9 cellular contexts compared by ENCODE assay signal in the genomic region with DNA sequence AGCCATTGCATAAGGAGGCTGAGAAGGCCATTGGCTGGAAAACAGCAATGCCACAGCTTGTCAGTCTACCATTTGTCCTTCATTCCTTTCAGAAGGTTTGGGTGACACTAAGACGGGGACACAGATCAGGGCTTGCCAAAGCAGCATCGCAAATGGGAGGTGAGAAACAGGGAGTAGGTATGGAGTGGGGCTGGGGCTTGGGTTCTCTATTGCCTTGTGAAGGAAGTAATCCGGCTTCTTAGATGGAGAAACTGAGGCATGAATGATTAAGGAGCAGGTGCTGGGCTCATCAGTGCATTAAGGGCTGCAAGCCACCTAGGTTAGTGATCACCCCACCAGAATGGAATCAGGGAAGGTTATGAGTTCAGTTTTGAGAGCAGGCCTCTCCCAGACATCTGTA.
"Had no signal": no experiment of that assay in that cellular context is flagged by ENCODE, and none has a peak within 500 bp of the region (broad histone marks: within the 10 kb centered on the region; RNA-seq: fewer than 3 reads in every experiment).

No MANE protein-coding gene starts in this region.

- H3K4me1 ChIP-seq: HAP-1 had no signal

- H3K4me3 Mint-ChIP-seq: GM23338, H9, HFFc6 had no signal

- H3K27ac Mint-ChIP-seq: GM23338, H9, HFFc6 had no signal

- H3K9me3 Mint-ChIP-seq: H9 had no signal

- H3K36me3 ChIP-seq: HAP-1 had no signal

- H3K4me3 ChIP-seq: GM23248, GM23338, HAP-1 had no signal

- ATAC-seq: GM23338, HCT116 had no signal

- H3K27ac ChIP-seq: GM23248 had no signal

- H3K4me1 Mint-ChIP-seq: GM23338, H9 had no signal

- DNase-seq: GM23248, GOT3, H7, H9, HCEC 1CT, HFFc6 had no signal
